ENCODE assay signal across 18 cellular contexts in genomic region chr9:27671591-27671990, GRCh38.
"Had no signal": no experiment of that assay in that cellular context is flagged by ENCODE, and none has a peak within 500 bp of the region (broad histone marks: within the 10 kb centered on the region; RNA-seq: fewer than 3 reads in every experiment).

No MANE protein-coding gene starts in this region.

- H3K36me3 Mint-ChIP-seq: naive thymus-derived CD4-positive, alpha-beta T cell had no signal

- FAIRE-seq: frontal cortex, small intestine had no signal

- H3K4me3 Mint-ChIP-seq: naive thymus-derived CD4-positive, alpha-beta T cell had no signal

- H3K9me3 ChIP-seq: esophagus squamous epithelium, heart right ventricle, right atrium auricular region, sigmoid colon, stomach, thoracic aorta, transverse colon had no signal

- ATAC-seq: heart right ventricle; left lobe of liver; naive thymus-derived CD4-positive, alpha-beta T cell had no signal

- DNase-seq: esophagus squamous epithelium; heart right ventricle; hypothalamus; islet precursor cell; mammary epithelial cell; naive thymus-derived CD4-positive, alpha-beta T cell; posterior cingulate gyrus; sigmoid colon; small intestine; stimulated activated CD4-positive, alpha-beta T cell treated with anti-CD3 and anti-CD28 coated beads, Interleukin-12 subunit alpha, Interleukin-12 subunit beta, amount 100 ng/mL, for 4 hours; stimulated activated naive CD4-positive, alpha-beta T cell; stomach; substantia nigra; transverse colon had no signal

- H3K36me3 ChIP-seq: esophagus squamous epithelium, heart right ventricle, right atrium auricular region, sigmoid colon, stomach, thoracic aorta, transverse colon had no signal

- H3K27me3 ChIP-seq: esophagus squamous epithelium, right atrium auricular region, sigmoid colon, stomach, transverse colon had no signal

- H3K9me3 Mint-ChIP-seq: naive thymus-derived CD4-positive, alpha-beta T cell had no signal

- H3K4me3 ChIP-seq: esophagus squamous epithelium, heart right ventricle, right atrium auricular region, sigmoid colon, stomach, thoracic aorta, transverse colon had no signal

- H3K27ac Mint-ChIP-seq: naive thymus-derived CD4-positive, alpha-beta T cell had no signal

- H3K27ac ChIP-seq: esophagus squamous epithelium, heart right ventricle, right atrium auricular region, sigmoid colon, stomach, thoracic aorta, transverse colon had no signal

- H3K4me1 Mint-ChIP-seq: naive thymus-derived CD4-positive, alpha-beta T cell had no signal
